In genomic region chr9:134314039-134314949, GRCh38 we compare ENCODE assay signal across 12 cellular contexts.
"Had no signal": no experiment of that assay in that cellular context is flagged by ENCODE, and none has a peak within 500 bp of the region (broad histone marks: within the 10 kb centered on the region; RNA-seq: fewer than 3 reads in every experiment).

No MANE protein-coding gene starts in this region.

- H3K27me3 ChIP-seq: dorsolateral prefrontal cortex, left lung, thyroid gland, vagina had no signal

- H3K4me1 ChIP-seq: prostate gland had no signal

- H3K27ac ChIP-seq: dorsolateral prefrontal cortex, left lung, prostate gland, thyroid gland, vagina had no signal

- DNase-seq: activated CD4-positive, alpha-beta memory T cell treated with anti-CD3 and anti-CD28 coated beads for 36 hours; activated CD4-positive, CD25-positive, alpha-beta regulatory T cell treated with anti-CD3 and anti-CD28 coated beads, Interleukin-2, amount 50 U/mL, for 72 hours; activated effector memory CD4-positive, alpha-beta T cell treated with anti-CD3 and anti-CD28 coated beads, Interleukin-2, amount 50 U/mL, for 16 hours; activated T-cell treated with anti-CD3 and anti-CD28 coated beads, Interleukin-2, amount 50 U/mL, for 4 hours; dorsolateral prefrontal cortex; immature natural killer cell; stimulated activated CD4-positive, alpha-beta T cell treated with anti-CD3 and anti-CD28 coated beads, Interleukin-4, amount 100 ng/mL, for 4 hours; thyroid gland had no signal

- H3K4me3 ChIP-seq: dorsolateral prefrontal cortex, left lung, prostate gland, thyroid gland, vagina had no signal

- H3K9me3 ChIP-seq: left lung, prostate gland, thyroid gland, vagina had no signal

- ATAC-seq: activated naive CD4-positive, alpha-beta T cell treated with anti-CD3 and anti-CD28 coated beads, Interleukin-2, amount 50 U/mL, for 72 hours; activated T-cell treated with anti-CD3 and anti-CD28 coated beads, Interleukin-2, amount 50 U/mL, for 4 hours; left lung had no signal

- H3K36me3 ChIP-seq: left lung, prostate gland, thyroid gland, vagina had no signal
